ENCODE assay signal across 15 cellular contexts in genomic region chr19:35395762-35396199, GRCh38. TPM values are rescaled to one million over a fixed set of nuclear protein-coding genes. Genes with fewer than 3 reads are reported as not detected.
DNase-seq lines count a peak whose midpoint lies in the region; ATAC-seq and TF ChIP-seq lines count a peak whose summit lies in the region.
"Had no signal": no experiment of that assay in that cellular context is flagged by ENCODE, and none has a peak within 500 bp of the region (broad histone marks: within the 10 kb centered on the region; RNA-seq: fewer than 3 reads in every experiment).

No MANE protein-coding gene starts in this region.

- TF ChIP-seq CTCF in BE2C (IDR thresholded peaks at IDR 0.05; ENCODE audit: low read depth, low read length) (no peak), osteocyte (IDR thresholded peaks at IDR 0.05) (no peak)

- H3K4me3 Mint-ChIP-seq in osteocyte (ENCODE audit: unreplicated experiment) = no peak overlapping the region

- H3K4me1 Mint-ChIP-seq in osteocyte (ENCODE audit: unreplicated experiment) = no peaks in the 10 kb centered on the region

- no peaks in the 10 kb centered on the region for H3K36me3 ChIP-seq in BE2C

- H3K4me3 ChIP-seq in BE2C (ENCODE audit: low read depth, low read length) = no peak overlapping the region

- H3K27me3 Mint-ChIP-seq in osteocyte (ENCODE audit: unreplicated experiment) = no peaks in the 10 kb centered on the region

- peak; percentile 87 for DNase-seq in BE2C
- peak; percentile 53 for DNase-seq in NCI-H1694 treated with DMSO at 0.1 percent for 48 hours (lab: John Stamatoyannopoulos, UW)
- DNase-seq in globus pallidus (ENCODE audit: low spot score) = peak; percentile 16
- peak; percentile 20 for DNase-seq in mucosa of gallbladder (ENCODE audit: low spot score)
- DNase-seq in activated CD8-positive, alpha-beta memory T cell treated with anti-CD3 and anti-CD28 coated beads, Interleukin-2, amount 50 U/mL, for 48 hours = no peak
- no peak for DNase-seq in osteocyte (ENCODE audit: extremely low spot score, unreplicated experiment)
- DNase-seq in NCI-H1436 treated with DMSO at 0.1 percent for 48 hours (lab: John Stamatoyannopoulos, UW) = no peak
- DNase-seq: activated CD8-positive, alpha-beta memory T cell treated with anti-CD3 and anti-CD28 coated beads for 24 hours; activated naive CD4-positive, alpha-beta T cell; DND-41; GOT3; mammary epithelial cell; stimulated activated CD4-positive, alpha-beta T cell treated with anti-CD3 and anti-CD28 coated beads, Interleukin-2, amount 100 ng/mL, for 24 hours had no signal

- H3K9me3 Mint-ChIP-seq in osteocyte (ENCODE audit: unreplicated experiment) = no peaks in the 10 kb centered on the region

- H3K4me1 ChIP-seq in BE2C = peaks cover 9% of the 10 kb centered on the region; the same call in 1 of the 2 replicates

- no peak overlapping the region for H3K27ac Mint-ChIP-seq in osteocyte (ENCODE audit: unreplicated experiment)

- no peaks in the 10 kb centered on the region for H3K9me3 ChIP-seq in BE2C

- H3K36me3 Mint-ChIP-seq in osteocyte (ENCODE audit: unreplicated experiment) = no peaks in the 10 kb centered on the region

- ATAC-seq in HG02870 (IDR thresholded peaks at IDR 0.05; ENCODE audit: unreplicated experiment) = no peak

- H3K27me3 ChIP-seq in BE2C = no peaks in the 10 kb centered on the region

RNA-seq across cellular contexts. Expression of gene GPR42, which starts 24.9 kb away (rescaled TPM):
- 2.6 TPM for polyA plus RNA-seq in BE2C (2012; ENCODE audit: insufficient read depth, insufficient read length, low read depth)
- total RNA-seq in mucosa of gallbladder = not detected
- not detected in 2 replicates for total RNA-seq in osteocyte
- total RNA-seq: LHCN-M2, mammary epithelial cell had no signal
- polyA plus RNA-seq: mammary epithelial cell had no signal

RNA-seq across cellular contexts. Expression of gene FFAR3, which starts 37.5 kb away (rescaled TPM):
- polyA plus RNA-seq in BE2C (2012; ENCODE audit: insufficient read depth, insufficient read length, low read depth) = 8.6 TPM
- total RNA-seq in mucosa of gallbladder (0.29 TPM), osteocyte (not detected in 2 replicates)
- total RNA-seq: LHCN-M2, mammary epithelial cell had no signal
- polyA plus RNA-seq: mammary epithelial cell had no signal

RNA-seq across cellular contexts. Expression of gene FFAR1, which starts 48.1 kb away (rescaled TPM):
- not detected for polyA plus RNA-seq in BE2C (2012; ENCODE audit: insufficient read depth, insufficient read length, low read depth)
- not detected for total RNA-seq in mucosa of gallbladder
- total RNA-seq in osteocyte = not detected in 2 replicates
- total RNA-seq: LHCN-M2, mammary epithelial cell had no signal
- polyA plus RNA-seq: mammary epithelial cell had no signal

RNA-seq across cellular contexts. Expression of gene FFAR2, which starts 52.3 kb away (rescaled TPM):
- polyA plus RNA-seq in BE2C (2012; ENCODE audit: insufficient read depth, insufficient read length, low read depth) = 28.6 TPM
- 0.17 TPM for total RNA-seq in mucosa of gallbladder
- not detected in 2 replicates for total RNA-seq in osteocyte
- total RNA-seq: LHCN-M2, mammary epithelial cell had no signal
- polyA plus RNA-seq: mammary epithelial cell had no signal

Comparison
In these comparisons a context has a peak if more than half of its experiments do, and no peak if none do; other contexts are left out.
1. DNase-seq: peak in BE2C (single experiment), NCI-H1694 treated with DMSO at 0.1 percent for 48 hours (single experiment), globus pallidus (single experiment) and mucosa of gallbladder (single experiment); none in activated CD8-positive, alpha-beta memory T cell treated with anti-CD3 and anti-CD28 coated beads, Interleukin-2, amount 50 U/mL, for 48 hours (single experiment), osteocyte (single experiment) and NCI-H1436 treated with DMSO at 0.1 percent for 48 hours (single experiment).